ENCODE assay signal across 10 cellular contexts in genomic region chr10:5943536-5943935, GRCh38. TPM values are rescaled to one million over a fixed set of nuclear protein-coding genes. Genes with fewer than 3 reads are reported as not detected.
A peak's percentile ranks its signal among the peaks of the same experiment; 100 is the strongest.
DNase-seq lines count a peak whose midpoint lies in the region; ATAC-seq and TF ChIP-seq lines count a peak whose summit lies in the region.
"Had no signal": no experiment of that assay in that cellular context is flagged by ENCODE, and none has a peak within 500 bp of the region (broad histone marks: within the 10 kb centered on the region; RNA-seq: fewer than 3 reads in every experiment).

No MANE protein-coding gene starts in this region.

- H3K4me3 Mint-ChIP-seq in Caco-2 (ENCODE audit: unreplicated experiment) = peak overlapping the region; percentile 49
- H3K4me3 Mint-ChIP-seq in stimulated activated memory B cell treated with anti-CD40 and anti-IgM and Interleukin-4, amounts not matched to agents 10 μg/mL and 1 μg/mL and 100 μg/mL, for 72 hours = no peak overlapping the region

- H3K9me3 Mint-ChIP-seq in Caco-2 (ENCODE audit: unreplicated experiment) = no peaks in the 10 kb centered on the region
- H3K9me3 Mint-ChIP-seq in stimulated activated memory B cell treated with anti-CD40 and anti-IgM and Interleukin-4, amounts not matched to agents 10 μg/mL and 1 μg/mL and 100 μg/mL, for 72 hours = no peaks in the 10 kb centered on the region

- H3K27me3 Mint-ChIP-seq in Caco-2 (ENCODE audit: insufficient read depth, unreplicated experiment) = no peaks in the 10 kb centered on the region
- no peaks in the 10 kb centered on the region for H3K27me3 Mint-ChIP-seq in stimulated activated memory B cell treated with anti-CD40 and anti-IgM and Interleukin-4, amounts not matched to agents 10 μg/mL and 1 μg/mL and 100 μg/mL, for 72 hours

- no TSS peak for BruUV-seq in Caco-2 (replicated peaks; lab: Mats Ljungman, UMichigan)

- H3K27ac ChIP-seq in body of pancreas = peak overlapping the region; percentile 93 to 99 (median 94)

- 0 out of 2 replicates have a peak overlapping the region, but pooled peaks have one; percentile 0 for H3K4me3 ChIP-seq in Caco-2 (ENCODE audit: low read depth, low read length)
- H3K4me3 ChIP-seq in body of pancreas = no peak overlapping the region

- H3K9me3 ChIP-seq in Caco-2 (no peaks in the 10 kb centered on the region), body of pancreas (no peaks in the 10 kb centered on the region)

- POLR2A ChIA-PET in Caco-2 (lab: Charles Lee) = no interaction called here

- TF ChIP-seq POLR2A in body of pancreas (IDR thresholded peaks at IDR 0.05) = peak in 1 of 3 donors; percentile 38

- CTCF ChIA-PET in Caco-2 (lab: Charles Lee) = no interaction called here

- intact Hi-C loops in Caco-2 (cut with micrococcal nuclease; ENCODE audit: unreplicated experiment) = no loop called here
- intact Hi-C loops in body of pancreas (cut with DNase I) = no loop called here
- intact Hi-C loops in sciatic nerve (cut with DNase I) = no loop called here

- TF ChIP-seq CTCF in Caco-2 (IDR thresholded peaks at IDR 0.05; ENCODE audit: insufficient read depth in 1 of 2, low read depth in 1 of 2, low read length in 1 of 2, severe bottlenecking in 1 of 2, unreplicated experiment in 1 of 2) = no peak
- peak in 1 of 7 experiments; percentile 7 for TF ChIP-seq CTCF in body of pancreas (IDR thresholded peaks at IDR 0.05)

- peaks cover 6% of the 10 kb centered on the region for H3K4me1 Mint-ChIP-seq in Caco-2 (ENCODE audit: low read depth, unreplicated experiment)
- H3K4me1 Mint-ChIP-seq in stimulated activated memory B cell treated with anti-CD40 and anti-IgM and Interleukin-4, amounts not matched to agents 10 μg/mL and 1 μg/mL and 100 μg/mL, for 72 hours = peaks cover 11% of the 10 kb centered on the region

- H3K4me1 ChIP-seq in Caco-2 = no peaks in the 10 kb centered on the region
- peaks cover 23% of the 10 kb centered on the region for H3K4me1 ChIP-seq in body of pancreas

- H3K36me3 ChIP-seq in Caco-2 (ENCODE audit: control insufficient read depth, insufficient read depth, low read length) (no peaks in the 10 kb centered on the region), body of pancreas (replicated peaks in 1 of 2; ENCODE audit: insufficient read depth in 1 of 2, low read depth in 2 of 2) (no peaks in the 10 kb centered on the region)

- WGBS in body of pancreas, 2 donors = 35 to 44% methylated on average over 6 to 15 of the region's 15 CpGs

- peaks cover 5% of the 10 kb centered on the region for H3K36me3 Mint-ChIP-seq in Caco-2 (ENCODE audit: insufficient read depth, unreplicated experiment)
- peaks cover 6% of the 10 kb centered on the region for H3K36me3 Mint-ChIP-seq in stimulated activated memory B cell treated with anti-CD40 and anti-IgM and Interleukin-4, amounts not matched to agents 10 μg/mL and 1 μg/mL and 100 μg/mL, for 72 hours

- H3K27me3 ChIP-seq in Caco-2 (replicated peaks; ENCODE audit: control insufficient read depth, insufficient read depth, low read length) = no peaks in the 10 kb centered on the region
- H3K27me3 ChIP-seq in body of pancreas = no peaks in the 10 kb centered on the region

- peak; percentile 20 for ATAC-seq in body of pancreas
- ATAC-seq in sciatic nerve = peak; percentile 38
- ATAC-seq in stimulated activated memory B cell treated with anti-CD40 and anti-IgM and Interleukin-4, amounts not matched to agents 10 μg/mL and 1 μg/mL and 100 μg/mL, for 72 hours = no peak

- H3K27ac Mint-ChIP-seq in Caco-2 (ENCODE audit: unreplicated experiment) = no peak overlapping the region
- H3K27ac Mint-ChIP-seq in stimulated activated memory B cell treated with anti-CD40 and anti-IgM and Interleukin-4, amounts not matched to agents 10 μg/mL and 1 μg/mL and 100 μg/mL, for 72 hours = no peak overlapping the region

- DNase-seq in Caco-2 (no peak), body of pancreas (peak; percentile 50 to 64 (median 54)), iPS-NIHi11 (ENCODE audit: low spot score) (peak; percentile 53), sciatic nerve (ENCODE audit: low spot score) (no peak), NCI-H526 treated with DMSO at 0.1 percent for 48 hours (lab: John Stamatoyannopoulos, UW) (no peak), middle frontal gyrus (ENCODE audit: extremely low spot score, low spot score) (no peak), NOMO-1 (lab: John Stamatoyannopoulos, UW; ENCODE audit: unreplicated experiment in 2 of 2) (no peak)
- DNase-seq: activated CD8-positive, alpha-beta memory T cell treated with anti-CD3 and anti-CD28 coated beads, Interleukin-2, amount 50 U/mL, for 4 hours; OCI-M1 had no signal

RNA-seq across cellular contexts. Expression of gene IL15RA, which starts 33.8 kb away (rescaled TPM):
- 0.46 and 0.66 TPM in 2 replicates for total RNA-seq in Caco-2 (2022)
- 10 to 100 TPM; 14.3 to 15.5 TPM for total RNA-seq in body of pancreas
- 9.6 TPM for total RNA-seq in sciatic nerve

RNA-seq across cellular contexts. Expression of gene FBH1, which starts 53.5 kb away (rescaled TPM):
- total RNA-seq in Caco-2 (2022) (83.3 and 96.1 TPM in 2 replicates), body of pancreas (10 to 100 TPM; 30.9 to 63.6 TPM), sciatic nerve (85.3 TPM)

RNA-seq across cellular contexts. Expression of gene ANKRD16, which starts 53.8 kb away (rescaled TPM):
- total RNA-seq in Caco-2 (2022) (17.4 and 20.2 TPM in 2 replicates), body of pancreas (10 to 100 TPM in 1 of 2 donors, 1 to 10 TPM in 1; 9.9 to 13.0 TPM), sciatic nerve (10.0 TPM)

Comparison
In these comparisons a context has a peak if more than half of its experiments do, and no peak if none do; other contexts are left out.
1. DNase-seq: peak in body of pancreas (4 of 4) and iPS-NIHi11 (single experiment); none in Caco-2 (0 of 2), sciatic nerve (single experiment), NCI-H526 treated with DMSO at 0.1 percent for 48 hours (single experiment), middle frontal gyrus (single experiment) and NOMO-1 (0 of 2).